Comparison of ENCODE assay signal across 28 cellular contexts in genomic region chr16:17269434-17269833, GRCh38.
DNase-seq lines count a peak whose midpoint lies in the region; ATAC-seq and TF ChIP-seq lines count a peak whose summit lies in the region.
"Had no signal": no experiment of that assay in that cellular context is flagged by ENCODE, and none has a peak within 500 bp of the region (broad histone marks: within the 10 kb centered on the region; RNA-seq: fewer than 3 reads in every experiment).

No MANE protein-coding gene starts in this region.

- WGBS in esophagus muscularis mucosa: 70% methylated on average over 2 of the region's 2 CpGs
- 67 to 86% methylated on average over 2 of the region's 2 CpGs for WGBS in sigmoid colon, 2 donors
- WGBS in aorta, 2 donors: 90 to 93% methylated on average over 2 of the region's 2 CpGs

- TF ChIP-seq CTCF in NB4 (IDR thresholded peaks at IDR 0.05; ENCODE audit: low read depth, low read length) (no peak), esophagus muscularis mucosa (IDR thresholded peaks at IDR 0.05) (no peak), sigmoid colon (IDR thresholded peaks at IDR 0.05) (no peak)

- H3K27me3 ChIP-seq in esophagus muscularis mucosa (no peaks in the 10 kb centered on the region), sigmoid colon (no peaks in the 10 kb centered on the region), aorta (ENCODE audit: control insufficient read depth in 1 of 2, insufficient read depth in 2 of 2, low read length in 1 of 2) (no peaks in the 10 kb centered on the region)
- H3K27me3 ChIP-seq: neutrophil had no signal

- intact Hi-C loops in esophagus muscularis mucosa (cut with DNase I) (no loop called here), sigmoid colon (cut with DNase I) (no loop called here), aorta (cut with DNase I) (no loop called here)

- TF ChIP-seq POLR2A in NB4 (IDR thresholded peaks at IDR 0.05; ENCODE audit: extremely low read depth, insufficient read length) (no peak), esophagus muscularis mucosa (IDR thresholded peaks at IDR 0.05; ENCODE audit: low read depth) (no peak), sigmoid colon (IDR thresholded peaks at IDR 0.05) (no peak)

- ATAC-seq in aorta (ENCODE audit: low FRiP score): no peak
- ATAC-seq: activated CD4-positive, alpha-beta T cell treated with anti-CD3 and anti-CD28 coated beads for 36 hours; activated CD8-positive, alpha-beta T cell treated with anti-CD3 and anti-CD28 coated beads for 36 hours; naive thymus-derived CD4-positive, alpha-beta T cell; psoas muscle; stimulated activated effector memory CD8-positive, alpha-beta T cell treated with anti-CD3 and anti-CD28 coated beads, Interleukin-12 subunit alpha, Interleukin-12 subunit beta, amount 100 ng/mL, for 72 hours had no signal

- no peaks in the 10 kb centered on the region for H3K36me3 ChIP-seq in esophagus muscularis mucosa
- no peaks in the 10 kb centered on the region for H3K36me3 ChIP-seq in sigmoid colon
- H3K36me3 ChIP-seq in aorta (ENCODE audit: control insufficient read depth in 1 of 2, insufficient read depth in 2 of 2, low read length in 1 of 2): no peaks in the 10 kb centered on the region
- H3K36me3 ChIP-seq: left ventricle myocardium inferior, neutrophil had no signal

- H3K27ac ChIP-seq in esophagus muscularis mucosa (replicated peaks in 1 of 4): peak overlapping the region in 3 of 4 donors; percentile 67 to 73 (median 70)
- H3K27ac ChIP-seq in sigmoid colon: peak overlapping the region in 3 of 4 donors; percentile 68 to 84 (median 70)
- no peak overlapping the region for H3K27ac ChIP-seq in aorta (ENCODE audit: low read depth in 1 of 2, low read length in 2 of 2)
- H3K27ac ChIP-seq: left ventricle myocardium inferior, neutrophil had no signal

- TF ChIP-seq EP300 in esophagus muscularis mucosa (IDR thresholded peaks at IDR 0.05): no peak
- TF ChIP-seq EP300 in sigmoid colon (IDR thresholded peaks at IDR 0.05): peak in 3 of 4 donors; percentile 29 to 61 (median 47)

- H3K4me1 ChIP-seq in esophagus muscularis mucosa: peaks cover 15 to 44% (median 41%) of the 10 kb centered on the region in 4 donors
- peaks cover 0 to 45% (median 38%) of the 10 kb centered on the region in 4 donors for H3K4me1 ChIP-seq in sigmoid colon
- peaks cover 0 to 2% of the 10 kb centered on the region in 2 donors for H3K4me1 ChIP-seq in aorta (ENCODE audit: control insufficient read depth in 1 of 2, insufficient read depth in 2 of 2, low read length in 2 of 2)

- H3K9me3 ChIP-seq in esophagus muscularis mucosa: no peaks in the 10 kb centered on the region
- no peaks in the 10 kb centered on the region for H3K9me3 ChIP-seq in sigmoid colon
- no peaks in the 10 kb centered on the region for H3K9me3 ChIP-seq in aorta (ENCODE audit: control insufficient read depth, low read length)
- H3K9me3 ChIP-seq: left ventricle myocardium inferior, neutrophil, psoas muscle had no signal

- DNase-seq in ELR (ENCODE audit: low read depth): peak; percentile 26
- peak; percentile 33 for DNase-seq in NB4 (ENCODE audit: low read depth)
- no peak for DNase-seq in esophagus muscularis mucosa (ENCODE audit: extremely low spot score)
- DNase-seq in sigmoid colon: no peak
- DNase-seq in NCI-H446 treated with DMSO at 0.1 percent for 48 hours (lab: John Stamatoyannopoulos, UW): no peak
- no peak for DNase-seq in RPMI8226
- DNase-seq in aorta: no peak
- DNase-seq in activated CD8-positive, alpha-beta memory T cell treated with anti-CD3 and anti-CD28 coated beads for 24 hours: no peak
- DNase-seq: ACHN; activated CD4-positive, alpha-beta T cell treated with anti-CD3 and anti-CD28 coated beads for 36 hours; activated CD8-positive, alpha-beta T cell treated with anti-CD3 and anti-CD28 coated beads for 36 hours; activated naive CD4-positive, alpha-beta T cell treated with anti-CD3 and anti-CD28 coated beads for 36 hours; amniotic stem cell; C1 segment of cervical spinal cord; DMS79; GF-D8; left ventricle myocardium inferior; midbrain; naive thymus-derived CD4-positive, alpha-beta T cell; NCI-H1105 treated with DMSO at 0.1 percent for 48 hours; NCI-H2029; NCI-H526; psoas muscle; Right ventricle myocardium superior; T-helper 2 cell; trophoblast cell had no signal

- H3K4me3 ChIP-seq in NB4 (ENCODE audit: low read depth, low read length) (no peak overlapping the region), esophagus muscularis mucosa (no peak overlapping the region), sigmoid colon (no peak overlapping the region), aorta (ENCODE audit: low read length in 2 of 2) (no peak overlapping the region)
- H3K4me3 ChIP-seq: left ventricle myocardium inferior, psoas muscle had no signal

Comparison
In these comparisons a context has a peak if more than half of its experiments do, and no peak if none do; other contexts are left out.
1. DNase-seq: peak in ELR (single experiment) and NB4 (single experiment); none in esophagus muscularis mucosa (single experiment), sigmoid colon (single experiment), NCI-H446 treated with DMSO at 0.1 percent for 48 hours (single experiment), RPMI8226 (single experiment), aorta (0 of 2) and activated CD8-positive, alpha-beta memory T cell treated with anti-CD3 and anti-CD28 coated beads for 24 hours (single experiment).
2. H3K27ac ChIP-seq: peak in esophagus muscularis mucosa (3 of 4) and sigmoid colon (3 of 4); none in aorta (0 of 2).